In genomic region chr13:51339952-51340732, GRCh38 we compare ENCODE assay signal across 22 cellular contexts. TPM values are rescaled to one million over a fixed set of nuclear protein-coding genes. Genes with fewer than 3 reads are reported as not detected.
"Had no signal": no experiment of that assay in that cellular context is flagged by ENCODE, and none has a peak within 500 bp of the region (broad histone marks: within the 10 kb centered on the region; RNA-seq: fewer than 3 reads in every experiment).

No MANE protein-coding gene starts in this region.

- FAIRE-seq: colon had no signal

- H3K27me3 Mint-ChIP-seq: stimulated activated naive CD8-positive, alpha-beta T cell treated with anti-CD3 and anti-CD28 coated beads, Interleukin-15, amount 100 ng/mL, for 72 hours had no signal

- H3K9me3 ChIP-seq: prostate gland, right lobe of liver, spleen, testis, upper lobe of right lung had no signal

- H3K4me1 ChIP-seq: prostate gland, right lobe of liver, spleen, testis, upper lobe of right lung had no signal

- H3K9me3 Mint-ChIP-seq: immature natural killer cell; nephron progenitor cell; stimulated activated naive CD8-positive, alpha-beta T cell treated with anti-CD3 and anti-CD28 coated beads, Interleukin-15, amount 100 ng/mL, for 72 hours; WTC11 had no signal

- H3K27ac ChIP-seq: prostate gland, right lobe of liver, spleen, testis, upper lobe of right lung had no signal

- H3K4me3 ChIP-seq: prostate gland, right lobe of liver, spleen, testis, upper lobe of right lung had no signal

- H3K36me3 ChIP-seq: prostate gland, right lobe of liver, spleen, upper lobe of right lung had no signal

- ATAC-seq: activated CD8-positive, alpha-beta T cell treated with anti-CD3 and anti-CD28 coated beads, Interleukin-2, amount 10 ng/mL, durations not matched to agents 7 days and 5 days; right lobe of liver; stimulated activated naive CD8-positive, alpha-beta T cell treated with anti-CD3 and anti-CD28 coated beads, Interleukin-15, amount 100 ng/mL, for 72 hours had no signal

- H3K4me3 Mint-ChIP-seq: activated CD8-positive, alpha-beta T cell treated with anti-CD3 and anti-CD28 coated beads, Interleukin-2, amount 10 ng/mL, durations not matched to agents 7 days and 5 days; immature natural killer cell; nephron progenitor cell; stimulated activated naive CD8-positive, alpha-beta T cell treated with anti-CD3 and anti-CD28 coated beads, Interleukin-15, amount 100 ng/mL, for 72 hours; WTC11 had no signal

- H3K36me3 Mint-ChIP-seq: WTC11 had no signal

- H3K27me3 ChIP-seq: right lobe of liver, spleen, testis, upper lobe of right lung had no signal

- H3K4me1 Mint-ChIP-seq: immature natural killer cell; stimulated activated naive CD8-positive, alpha-beta T cell treated with anti-CD3 and anti-CD28 coated beads, Interleukin-15, amount 100 ng/mL, for 72 hours had no signal

- DNase-seq: activated CD4-positive, alpha-beta T cell treated with anti-CD3 and anti-CD28 coated beads for 48 hours; activated CD8-positive, alpha-beta memory T cell treated with anti-CD3 and anti-CD28 coated beads, Interleukin-2, amount 50 U/mL, for 4 hours; activated CD8-positive, alpha-beta T cell treated with anti-CD3 and anti-CD28 coated beads, Interleukin-2, amount 10 ng/mL, durations not matched to agents 7 days and 5 days; activated naive CD4-positive, alpha-beta T cell treated with Interleukin-2 at 50 U/mL for 16 hours; caudate nucleus; glutamatergic neuron; immature natural killer cell; mesendoderm; nephron progenitor cell; occipital lobe; right lobe of liver; spleen; stimulated activated naive CD8-positive, alpha-beta T cell treated with anti-CD3 and anti-CD28 coated beads, Interleukin-15, amount 100 ng/mL, for 72 hours; T-helper 2 cell; testis; upper lobe of right lung had no signal

- H3K27ac Mint-ChIP-seq: activated CD8-positive, alpha-beta T cell treated with anti-CD3 and anti-CD28 coated beads, Interleukin-2, amount 10 ng/mL, durations not matched to agents 7 days and 5 days; WTC11 had no signal

RNA-seq across cellular contexts. Expression of gene SERPINE3, which starts 0.7 kb away (rescaled TPM):
- total RNA-seq: activated CD8-positive, alpha-beta T cell treated with anti-CD3 and anti-CD28 coated beads, Interleukin-2, amount 10 ng/mL, durations not matched to agents 7 days and 5 days; fibroblast of villous mesenchyme; liver; prostate gland; right lobe of liver; upper lobe of right lung had no signal
- polyA plus RNA-seq: esophagus, immature natural killer cell, spleen had no signal
